Comparison of ENCODE assay signal across 8 cellular contexts in genomic region chr2:126658910-126659613, GRCh38. TPM values are rescaled to one million over a fixed set of nuclear protein-coding genes. Genes with fewer than 3 reads are reported as not detected.
DNase-seq lines count a peak whose midpoint lies in the region; ATAC-seq and TF ChIP-seq lines count a peak whose summit lies in the region.

No MANE protein-coding gene starts in this region.

- H3K79me2 ChIP-seq in OCI-LY3 (ENCODE audit: low read length), result peaks cover 78% of the 10 kb centered on the region

- no peaks in the 10 kb centered on the region for H3K9me3 ChIP-seq in OCI-LY3 (ENCODE audit: insufficient read depth, low read length)
- no peaks in the 10 kb centered on the region for H3K9me3 ChIP-seq in right lobe of liver

- peak; percentile 72 to 82 (median 77) for DNase-seq in right lobe of liver
- peak; percentile 69 for DNase-seq in stimulated activated naive CD8-positive, alpha-beta T cell treated with anti-CD3 and anti-CD28 coated beads, Interleukin-15, Interleukin-2, amounts not matched to agents 100 U/mL and 50 U/mL, for 24 hours
- DNase-seq in NCI-H2171 (lab: John Stamatoyannopoulos, UW), result no peak
- no peak for DNase-seq in DMS114 treated with DMSO at 0.1 percent for 48 hours (lab: John Stamatoyannopoulos, UW; ENCODE audit: unreplicated experiment)

- no peak for TF ChIP-seq POLR2A in right lobe of liver (IDR thresholded peaks at IDR 0.05)

- peak overlapping the region; percentile 45 for H3K9ac ChIP-seq in OCI-LY3 (ENCODE audit: low read length)

- H3K4me2 ChIP-seq in OCI-LY3 (ENCODE audit: low read length), result peak overlapping the region; percentile 85

- H3K4me3 ChIP-seq in OCI-LY3 (ENCODE audit: low read length), result peak overlapping the region; percentile 58
- no peak overlapping the region for H3K4me3 ChIP-seq in right lobe of liver

- peaks cover 19% of the 10 kb centered on the region for H3K36me3 ChIP-seq in OCI-LY3 (replicated peaks; ENCODE audit: low read depth, low read length)
- H3K36me3 ChIP-seq in right lobe of liver, result no peaks in the 10 kb centered on the region

- peaks cover 41% of the 10 kb centered on the region for H3K4me1 ChIP-seq in OCI-LY3 (ENCODE audit: low read length)
- H3K4me1 ChIP-seq in right lobe of liver, result peaks cover 0 to 23% (median 0%) of the 10 kb centered on the region in 4 donors

- intact Hi-C loops in right lobe of liver (cut with DNase I), result no loop called here

- no peak overlapping the region for H2AFZ ChIP-seq in OCI-LY3 (ENCODE audit: low read depth, low read length)

- H4K20me1 ChIP-seq in OCI-LY3 (ENCODE audit: insufficient read depth, low read length), result 0 out of 2 replicates have a peak, but pooled peaks cover 4% of the 10 kb centered on the region

- H3K27ac ChIP-seq in OCI-LY3 (ENCODE audit: low read length) (peak overlapping the region; percentile 46), adipose tissue (ENCODE audit: low read depth, low read length) (peak overlapping the region; percentile 19), right lobe of liver (peak overlapping the region; percentile 52 to 96 (median 79))

- ATAC-seq in GM18498 (IDR thresholded peaks at IDR 0.05; ENCODE audit: unreplicated experiment), result peak; percentile 53
- ATAC-seq in HG02588 (IDR thresholded peaks at IDR 0.05; ENCODE audit: unreplicated experiment), result peak; percentile 35
- ATAC-seq in right lobe of liver, result peak; percentile 56 to 64 (median 59)
- peak; percentile 19 for ATAC-seq in stimulated activated naive CD8-positive, alpha-beta T cell treated with anti-CD3 and anti-CD28 coated beads, Interleukin-15, Interleukin-2, amounts not matched to agents 100 U/mL and 50 U/mL, for 24 hours

- peak; percentile 23 for TF ChIP-seq CTCF in OCI-LY3 (IDR thresholded peaks at IDR 0.05; ENCODE audit: low read depth, low read length)
- no peak for TF ChIP-seq CTCF in right lobe of liver (IDR thresholded peaks at IDR 0.05)

- no peaks in the 10 kb centered on the region for H3K27me3 ChIP-seq in OCI-LY3 (ENCODE audit: low read depth, low read length)
- H3K27me3 ChIP-seq in right lobe of liver, result peaks cover 0 to 9% of the 10 kb centered on the region in 2 donors

- WGBS in adipose tissue, 3 donors, result 10 to 26% (median 11%) methylated on average over 11 of the region's 11 CpGs
- WGBS in right lobe of liver (ENCODE audit: insufficient coverage, low coverage, low lambda C conversion rate, missing lambda C conversion rate), result 23% methylated on average over 8 of the region's 11 CpGs

RNA-seq across cellular contexts. Expression of gene GYPC, which starts 3.1 kb away (rescaled TPM):
- polyA plus RNA-seq in adipose tissue, result 100 to 1,000 TPM in 2 of 3 donors, 10 to 100 TPM in 1; 44.1 to 343 (median 312) TPM
- 10 to 100 TPM in 1 of 6 experiments, 1 to 10 TPM in 5; 2.9 to 17.2 (median 8.1) TPM for total RNA-seq in right lobe of liver

Comparison
In these comparisons a context has a peak if more than half of its experiments do, and no peak if none do; other contexts are left out.
1. H3K27ac ChIP-seq: peak in every context shown above with its lines; median percentile 79 in right lobe of liver; 46 in OCI-LY3; 19 in adipose tissue.
2. DNase-seq: peak in right lobe of liver (3 of 3) and stimulated activated naive CD8-positive, alpha-beta T cell treated with anti-CD3 and anti-CD28 coated beads, Interleukin-15, Interleukin-2, amounts not matched to agents 100 U/mL and 50 U/mL, for 24 hours (single experiment); none in NCI-H2171 (single experiment) and DMS114 treated with DMSO at 0.1 percent for 48 hours (single experiment).
3. Peak in every context shown above with its lines, with median percentiles within 50 percentile points of each other: ATAC-seq.